ENCODE assay signal across 20 cellular contexts in genomic region chr3:105626739-105627138, GRCh38.
"Had no signal": no experiment of that assay in that cellular context is flagged by ENCODE, and none has a peak within 500 bp of the region (broad histone marks: within the 10 kb centered on the region; RNA-seq: fewer than 3 reads in every experiment).

No MANE protein-coding gene starts in this region.

- H3K4me1 Mint-ChIP-seq: naive B cell, nephron had no signal

- H3K9me3 ChIP-seq: pancreas, suprapubic skin, thyroid gland, uterus had no signal

- H3K4me3 Mint-ChIP-seq: naive B cell, nephron, type B pancreatic cell had no signal

- H3K27ac ChIP-seq: hepatocyte, pancreas, suprapubic skin, thyroid gland, uterus had no signal

- H3K36me3 ChIP-seq: pancreas, suprapubic skin, thyroid gland, uterus had no signal

- DNase-seq: effector CD8-positive, alpha-beta T cell; foreskin melanocyte; head of caudate nucleus; kidney glomerular epithelial cell; mesendoderm; naive B cell; occipital lobe; pancreas; right cardiac atrium; stimulated activated CD4-positive, alpha-beta T cell treated with anti-CD3 and anti-CD28 coated beads, Interleukin-2, amount 100 ng/mL, for 48 hours; stimulated activated naive CD8-positive, alpha-beta T cell treated with anti-CD3 and anti-CD28 coated beads, Interleukin-15, Interleukin-2, amounts not matched to agents 100 U/mL and 50 U/mL, for 24 hours; thyroid gland; uterus had no signal

- H3K9me3 Mint-ChIP-seq: naive B cell, nephron, type B pancreatic cell had no signal

- H3K27me3 ChIP-seq: hepatocyte, pancreas, suprapubic skin, thyroid gland, uterus had no signal

- H3K36me3 Mint-ChIP-seq: naive B cell, type B pancreatic cell had no signal

- H3K79me2 ChIP-seq: hepatocyte had no signal

- H2AFZ ChIP-seq: hepatocyte had no signal

- ATAC-seq: pancreas; right cardiac atrium; stimulated activated naive CD8-positive, alpha-beta T cell treated with anti-CD3 and anti-CD28 coated beads, Interleukin-15, Interleukin-2, amounts not matched to agents 100 U/mL and 50 U/mL, for 24 hours had no signal

- H3K4me2 ChIP-seq: hepatocyte, smooth muscle cell had no signal

- H3K27me3 Mint-ChIP-seq: progenitor cell of endocrine pancreas, type B pancreatic cell had no signal

- H3K27ac Mint-ChIP-seq: naive B cell, nephron, progenitor cell of endocrine pancreas, type B pancreatic cell had no signal

- H3K4me3 ChIP-seq: hepatocyte, pancreas, smooth muscle cell, suprapubic skin, thyroid gland, uterus had no signal

- H3K4me1 ChIP-seq: pancreas, suprapubic skin, thyroid gland, uterus had no signal

- FAIRE-seq: islet of Langerhans, pancreas had no signal
